In genomic region chr1:224432672-224433040, GRCh38 we compare ENCODE assay signal across 8 cellular contexts. TPM values are rescaled to one million over a fixed set of nuclear protein-coding genes. Genes with fewer than 3 reads are reported as not detected.
DNase-seq lines count a peak whose midpoint lies in the region; ATAC-seq and TF ChIP-seq lines count a peak whose summit lies in the region.

No MANE protein-coding gene starts in this region.

- H3K36me3 ChIP-seq in esophagus muscularis mucosa (peaks cover 0 to 17% (median 8%) of the 10 kb centered on the region in 4 donors), neural progenitor cell (peaks cover 10% of the 10 kb centered on the region)

- H3K4me3 Mint-ChIP-seq in activated CD4-positive, alpha-beta T cell treated with anti-CD3 and anti-CD28 coated beads, Interleukin-2, amount 10 ng/mL, durations not matched to agents 7 days and 5 days: peak overlapping the region; percentile 91
- H3K4me3 Mint-ChIP-seq in T-cell: peak overlapping the region; percentile 85 to 91 (median 89)
- peak overlapping the region; percentile 95 for H3K4me3 Mint-ChIP-seq in neural progenitor cell

- H3K4me3 ChIP-seq in esophagus muscularis mucosa: peak overlapping the region; percentile 79 to 98 (median 88)
- H3K4me3 ChIP-seq in neural progenitor cell: peak overlapping the region; percentile 91

- CTCF ChIA-PET in activated CD4-positive, alpha-beta T cell treated with anti-CD3 and anti-CD28 coated beads, Interleukin-2, amount 10 ng/mL, durations not matched to agents 7 days and 5 days (lab: Charles Lee): interaction anchor here (0.8 to 1.8 kb wide), 4 partner anchors 10 to 45 kb away, joined by 3 to 7 read pairs (median 4); no protein-coding TSS in a partner anchor
- CTCF ChIA-PET in T-cell (lab: Charles Lee): interaction anchor here (0.6 to 2.2 kb wide), 4 partner anchors 24 to 385 kb away, joined by 5 to 14 read pairs (median 8); no protein-coding TSS in a partner anchor

- H3K9me3 Mint-ChIP-seq in activated CD4-positive, alpha-beta T cell treated with anti-CD3 and anti-CD28 coated beads, Interleukin-2, amount 10 ng/mL, durations not matched to agents 7 days and 5 days: no peaks in the 10 kb centered on the region
- H3K9me3 Mint-ChIP-seq in T-cell: no peaks in the 10 kb centered on the region
- H3K9me3 Mint-ChIP-seq in neural progenitor cell: no peaks in the 10 kb centered on the region

- H3K4me1 ChIP-seq in esophagus muscularis mucosa (peaks cover 44 to 71% (median 67%) of the 10 kb centered on the region in 4 donors), neural progenitor cell (peaks cover 33% of the 10 kb centered on the region)

- peak overlapping the region; percentile 62 for H3K9ac ChIP-seq in neural progenitor cell

- TF ChIP-seq CTCF in esophagus muscularis mucosa (IDR thresholded peaks at IDR 0.05): no peak
- no peak for TF ChIP-seq CTCF in neural progenitor cell (IDR thresholded peaks at IDR 0.05)

- no peak overlapping the region for H2AFZ ChIP-seq in neural progenitor cell (replicated peaks)

- ATAC-seq in T-cell (replicated peaks in 1 of 4) (no peak), HG03457 (IDR thresholded peaks at IDR 0.05; ENCODE audit: unreplicated experiment) (no peak)

- peaks cover 86% of the 10 kb centered on the region for H3K79me2 ChIP-seq in neural progenitor cell (ENCODE audit: low read depth)

- no peak for TF ChIP-seq EP300 in esophagus muscularis mucosa (IDR thresholded peaks at IDR 0.05)

- H3K27me3 Mint-ChIP-seq in activated CD4-positive, alpha-beta T cell treated with anti-CD3 and anti-CD28 coated beads, Interleukin-2, amount 10 ng/mL, durations not matched to agents 7 days and 5 days: no peaks in the 10 kb centered on the region
- no peaks in the 10 kb centered on the region for H3K27me3 Mint-ChIP-seq in T-cell
- H3K27me3 Mint-ChIP-seq in neural progenitor cell (ENCODE audit: insufficient read depth, low read depth): peaks cover 2% of the 10 kb centered on the region

- peaks cover 34% of the 10 kb centered on the region for H3K36me3 Mint-ChIP-seq in activated CD4-positive, alpha-beta T cell treated with anti-CD3 and anti-CD28 coated beads, Interleukin-2, amount 10 ng/mL, durations not matched to agents 7 days and 5 days (ENCODE audit: low read depth)
- H3K36me3 Mint-ChIP-seq in T-cell: peaks cover 13% of the 10 kb centered on the region
- peaks cover 10% of the 10 kb centered on the region for H3K36me3 Mint-ChIP-seq in neural progenitor cell

- H4K20me1 ChIP-seq in neural progenitor cell (ENCODE audit: low read depth): peaks cover 60% of the 10 kb centered on the region

- peak overlapping the region; percentile 91 for H3K4me2 ChIP-seq in neural progenitor cell

- DNase-seq in activated CD4-positive, alpha-beta T cell treated with anti-CD3 and anti-CD28 coated beads, Interleukin-2, amount 10 ng/mL, durations not matched to agents 7 days and 5 days: peak; percentile 23
- no peak for DNase-seq in activated CD4-positive, alpha-beta T cell treated with anti-CD3 and anti-CD28 coated beads, Interleukin-2, amount 50 U/mL, for 4 hours
- DNase-seq in T-cell (peak in 2 of 34 experiments; percentile 8 to 16), esophagus muscularis mucosa (ENCODE audit: extremely low spot score) (no peak), neural progenitor cell (ENCODE audit: low spot score) (peak; percentile 8), LoVo (ENCODE audit: low spot score) (no peak), NCI-H2081 (lab: John Stamatoyannopoulos, UW) (no peak)

- H3K9me3 ChIP-seq in esophagus muscularis mucosa (no peaks in the 10 kb centered on the region), neural progenitor cell (ENCODE audit: low read depth) (no peaks in the 10 kb centered on the region)

- POLR2A ChIA-PET in activated CD4-positive, alpha-beta T cell treated with anti-CD3 and anti-CD28 coated beads, Interleukin-2, amount 10 ng/mL, durations not matched to agents 7 days and 5 days (lab: Charles Lee): no interaction called here
- POLR2A ChIA-PET in T-cell (lab: Charles Lee): interaction anchor here (0.5 to 2.6 kb wide), 10 partner anchors 10 to 1666 kb away, joined by 3 to 8 read pairs (median 4); no protein-coding TSS in a partner anchor

- H3K4me1 Mint-ChIP-seq in activated CD4-positive, alpha-beta T cell treated with anti-CD3 and anti-CD28 coated beads, Interleukin-2, amount 10 ng/mL, durations not matched to agents 7 days and 5 days: peaks cover 67% of the 10 kb centered on the region
- H3K4me1 Mint-ChIP-seq in T-cell: peaks cover 70 to 72% (median 71%) of the 10 kb centered on the region in 3 donors
- peaks cover 34% of the 10 kb centered on the region for H3K4me1 Mint-ChIP-seq in neural progenitor cell

- peak overlapping the region; percentile 88 for H3K27ac Mint-ChIP-seq in activated CD4-positive, alpha-beta T cell treated with anti-CD3 and anti-CD28 coated beads, Interleukin-2, amount 10 ng/mL, durations not matched to agents 7 days and 5 days
- H3K27ac Mint-ChIP-seq in T-cell: peak overlapping the region; percentile 86 to 91
- H3K27ac Mint-ChIP-seq in neural progenitor cell: no peak overlapping the region

- intact Hi-C loops in esophagus muscularis mucosa (cut with DNase I): no loop called here

- H3F3A ChIP-seq in neural progenitor cell (ENCODE audit: low read depth): no peaks in the 10 kb centered on the region

- WGBS in esophagus muscularis mucosa: 7% methylated on average over 6 of the region's 6 CpGs

- no peak for TF ChIP-seq POLR2A in esophagus muscularis mucosa (IDR thresholded peaks at IDR 0.05; ENCODE audit: low read depth)

- H3K27ac ChIP-seq in esophagus muscularis mucosa (replicated peaks in 1 of 4): peak overlapping the region; percentile 97 to 98 (median 97)
- H3K27ac ChIP-seq in neural progenitor cell: no peak overlapping the region

- H3K27me3 ChIP-seq in esophagus muscularis mucosa (no peaks in the 10 kb centered on the region), neural progenitor cell (no peaks in the 10 kb centered on the region)

RNA-seq across cellular contexts. Expression of gene WDR26, which starts 1.9 kb away (rescaled TPM):
- total RNA-seq in activated CD4-positive, alpha-beta T cell treated with anti-CD3 and anti-CD28 coated beads, Interleukin-2, amount 10 ng/mL, durations not matched to agents 7 days and 5 days: 10 to 100 TPM; 67.7 to 74.2 TPM
- total RNA-seq in T-cell: 100 to 1,000 TPM in 2 of 5 donors, 10 to 100 TPM in 3; 90.7 to 166 (median 96.3) TPM
- 10 to 100 TPM; 74.9 to 84.7 (median 78.4) TPM for total RNA-seq in esophagus muscularis mucosa
- total RNA-seq in neural progenitor cell (ENCODE audit: low replicate concordance): 52.1 and 62.4 TPM in 2 replicates

Comparison
In these comparisons a context has a peak if more than half of its experiments do, and no peak if none do; other contexts are left out.
1. DNase-seq: peak in activated CD4-positive, alpha-beta T cell treated with anti-CD3 and anti-CD28 coated beads, Interleukin-2, amount 10 ng/mL, durations not matched to agents 7 days and 5 days (single experiment) and neural progenitor cell (single experiment); none in activated CD4-positive, alpha-beta T cell treated with anti-CD3 and anti-CD28 coated beads, Interleukin-2, amount 50 U/mL, for 4 hours (0 of 2), esophagus muscularis mucosa (single experiment), LoVo (single experiment) and NCI-H2081 (0 of 2).
2. Peak in every context shown above with its lines, with median percentiles within 50 percentile points of each other: H3K4me3 Mint-ChIP-seq.